In the genomic region with DNA sequence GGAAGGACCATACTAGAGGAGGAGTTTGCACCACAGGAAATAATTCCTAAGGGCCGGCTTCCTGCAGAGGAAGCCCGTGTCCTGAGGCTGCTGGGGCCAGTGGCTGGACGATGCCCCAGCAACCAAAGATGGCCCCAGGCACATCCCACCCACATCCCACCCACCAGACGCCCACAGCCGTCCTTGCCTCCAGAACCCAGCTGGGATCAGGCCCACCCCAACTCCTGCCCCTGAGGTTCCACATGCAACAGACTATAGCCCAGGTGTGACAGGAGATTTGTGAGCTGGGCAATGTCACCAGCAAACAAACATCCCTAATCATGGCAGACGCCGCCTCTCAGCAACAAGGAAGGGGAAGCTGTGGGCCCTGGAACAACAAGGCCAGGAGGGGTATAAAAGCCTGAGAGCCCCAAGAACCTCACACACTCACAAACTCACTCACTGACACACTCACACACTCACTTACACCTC, we compare ENCODE assay signal across 16 cellular contexts. TPM values are rescaled to one million over a fixed set of nuclear protein-coding genes. Genes with fewer than 3 reads are reported as not detected.
"Had no signal": no experiment of that assay in that cellular context is flagged by ENCODE, and none has a peak within 500 bp of the region (broad histone marks: within the 10 kb centered on the region; RNA-seq: fewer than 3 reads in every experiment).

A gene with protein sequence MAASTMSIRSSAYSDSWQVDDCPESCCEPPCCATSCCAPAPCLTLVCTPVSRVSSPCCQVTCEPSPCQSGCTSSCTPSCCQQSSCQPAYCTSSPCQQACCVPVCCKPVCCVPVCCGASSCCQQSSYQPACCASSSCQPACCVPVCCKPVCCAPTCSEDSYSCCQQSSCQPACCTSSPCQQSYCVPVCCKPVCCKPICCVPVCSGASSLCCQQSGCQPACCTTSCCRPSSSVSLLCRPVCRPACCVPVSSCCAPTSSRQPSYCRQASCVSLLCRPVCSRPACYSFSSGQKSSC (plus strand): TSS at position 421 of the 471 bp plus-strand sequence. CDS start 79 bp downstream, outside the sequence.

- H3K27ac Mint-ChIP-seq: activated CD4-positive, alpha-beta memory T cell treated with anti-CD3 and anti-CD28 coated beads for 36 hours; activated CD4-positive, alpha-beta T cell treated with anti-CD3 and anti-CD28 coated beads for 36 hours had no signal

- H3K4me3 ChIP-seq: dorsolateral prefrontal cortex, hepatocyte had no signal

- H3K4me3 Mint-ChIP-seq: activated CD4-positive, alpha-beta memory T cell treated with anti-CD3 and anti-CD28 coated beads for 36 hours; activated CD4-positive, alpha-beta T cell treated with anti-CD3 and anti-CD28 coated beads for 36 hours; neural crest cell had no signal

- H3K27me3 Mint-ChIP-seq: activated CD4-positive, alpha-beta memory T cell treated with anti-CD3 and anti-CD28 coated beads for 36 hours; activated CD4-positive, alpha-beta T cell treated with anti-CD3 and anti-CD28 coated beads for 36 hours had no signal

- H3K4me1 Mint-ChIP-seq: neural crest cell had no signal

- DNase-seq: activated CD4-positive, alpha-beta memory T cell treated with anti-CD3 and anti-CD28 coated beads for 36 hours; activated CD4-positive, alpha-beta T cell treated with anti-CD3 and anti-CD28 coated beads for 36 hours; activated gamma-delta T cell; dorsolateral prefrontal cortex; kidney glomerular epithelial cell had no signal

- H3K27me3 ChIP-seq: hepatocyte had no signal

- H3K27ac ChIP-seq: dorsolateral prefrontal cortex, hepatocyte had no signal

RNA-seq across cellular contexts. Expression of the gene that starts here (rescaled TPM):
- total RNA-seq: activated CD4-positive, alpha-beta memory T cell treated with anti-CD3 and anti-CD28 coated beads for 36 hours; activated CD4-positive, alpha-beta T cell treated with anti-CD3 and anti-CD28 coated beads for 36 hours; astrocyte; bronchial epithelial cell; chondrocyte; dorsolateral prefrontal cortex; esophagus mucosa; hepatocyte; mesenteric fat pad; neural crest cell; osteocyte; pulmonary artery endothelial cell; sciatic nerve had no signal
- polyA plus RNA-seq: hepatocyte, thymus had no signal
